Comparison of ENCODE assay signal across 8 cellular contexts in genomic region chrX:2710496-2710895, GRCh38. TPM values are rescaled to one million over a fixed set of nuclear protein-coding genes. Genes with fewer than 3 reads are reported as not detected.
DNase-seq lines count a peak whose midpoint lies in the region; ATAC-seq and TF ChIP-seq lines count a peak whose summit lies in the region.

No MANE protein-coding gene starts in this region.

- H3K4me1 Mint-ChIP-seq in activated CD4-positive, alpha-beta memory T cell treated with anti-CD3 and anti-CD28 coated beads, Interleukin-2, amount 10 ng/mL, durations not matched to agents 7 days and 5 days, result peaks cover 67% of the 10 kb centered on the region

- ATAC-seq in HG03460 (IDR thresholded peaks at IDR 0.05; ENCODE audit: unreplicated experiment) (no peak), HG02759 (IDR thresholded peaks at IDR 0.05; ENCODE audit: unreplicated experiment) (no peak)

- no peak for TF ChIP-seq POLR2A in adrenal gland (IDR thresholded peaks at IDR 0.05)

- CTCF ChIA-PET in activated CD4-positive, alpha-beta memory T cell treated with anti-CD3 and anti-CD28 coated beads, Interleukin-2, amount 10 ng/mL, durations not matched to agents 7 days and 5 days (lab: Charles Lee), result no interaction called here

- H3K4me3 ChIP-seq in HL-60 (replicated peaks; ENCODE audit: insufficient read depth, low read length) (no peak overlapping the region), left ventricle myocardium inferior (peak overlapping the region; percentile 43), adrenal gland (peak overlapping the region in 1 of 4 donors; percentile 25)

- peaks cover 68% of the 10 kb centered on the region for H3K4me1 ChIP-seq in left ventricle myocardium inferior
- peaks cover 12 to 37% of the 10 kb centered on the region in 2 donors for H3K4me1 ChIP-seq in adrenal gland (replicated peaks in 1 of 2)

- H3K36me3 ChIP-seq in left ventricle myocardium inferior (peaks cover 35% of the 10 kb centered on the region), adrenal gland (replicated peaks in 1 of 2) (peaks cover 0 to 9% of the 10 kb centered on the region in 2 donors)

- peaks cover 43% of the 10 kb centered on the region for H3K36me3 Mint-ChIP-seq in activated CD4-positive, alpha-beta memory T cell treated with anti-CD3 and anti-CD28 coated beads, Interleukin-2, amount 10 ng/mL, durations not matched to agents 7 days and 5 days (ENCODE audit: low read depth)

- H3K4me3 Mint-ChIP-seq in activated CD4-positive, alpha-beta memory T cell treated with anti-CD3 and anti-CD28 coated beads, Interleukin-2, amount 10 ng/mL, durations not matched to agents 7 days and 5 days, result peak overlapping the region; percentile 71

- H3K27me3 Mint-ChIP-seq in activated CD4-positive, alpha-beta memory T cell treated with anti-CD3 and anti-CD28 coated beads, Interleukin-2, amount 10 ng/mL, durations not matched to agents 7 days and 5 days, result no peaks in the 10 kb centered on the region

- intact Hi-C loops in left ventricle myocardium inferior (cut with micrococcal nuclease), result no loop called here
- intact Hi-C loops in adrenal gland (cut with DNase I), result no loop called here
- intact Hi-C loops in posterior vena cava (cut with DNase I), result no loop called here

- H3K9me3 ChIP-seq in left ventricle myocardium inferior (replicated peaks), result no peaks in the 10 kb centered on the region
- H3K9me3 ChIP-seq in adrenal gland (replicated peaks in 1 of 3), result no peaks in the 10 kb centered on the region

- no peaks in the 10 kb centered on the region for H3K9me3 Mint-ChIP-seq in activated CD4-positive, alpha-beta memory T cell treated with anti-CD3 and anti-CD28 coated beads, Interleukin-2, amount 10 ng/mL, durations not matched to agents 7 days and 5 days

- POLR2A ChIA-PET in activated CD4-positive, alpha-beta memory T cell treated with anti-CD3 and anti-CD28 coated beads, Interleukin-2, amount 10 ng/mL, durations not matched to agents 7 days and 5 days (lab: Charles Lee), result no interaction called here

- H3K27ac ChIP-seq in HL-60 (replicated peaks) (peak overlapping the region; percentile 69), left ventricle myocardium inferior (replicated peaks) (peak overlapping the region; percentile 74), adrenal gland (peak overlapping the region in 2 of 5 donors; percentile 47 to 73)

- TF ChIP-seq CTCF in HL-60 (IDR thresholded peaks at IDR 0.05; ENCODE audit: insufficient read depth, low read length) (no peak), left ventricle myocardium inferior (IDR thresholded peaks at IDR 0.05; ENCODE audit: borderline replicate concordance) (no peak), adrenal gland (IDR thresholded peaks at IDR 0.05) (no peak)

- peak overlapping the region; percentile 90 for H3K27ac Mint-ChIP-seq in activated CD4-positive, alpha-beta memory T cell treated with anti-CD3 and anti-CD28 coated beads, Interleukin-2, amount 10 ng/mL, durations not matched to agents 7 days and 5 days

- DNase-seq in HL-60 (ENCODE audit: low read depth in 1 of 2, low spot score in 1 of 2), result no peak
- no peak for DNase-seq in activated CD4-positive, alpha-beta memory T cell treated with anti-CD3 and anti-CD28 coated beads, Interleukin-2, amount 10 ng/mL, durations not matched to agents 7 days and 5 days
- DNase-seq in left ventricle myocardium inferior, result no peak
- peak in 2 of 3 experiments; percentile 50 to 64 for DNase-seq in stimulated activated CD4-positive, alpha-beta T cell treated with anti-CD3 and anti-CD28 coated beads, TNF-alpha, amount 100 ng/mL, for 24 hours (ENCODE audit: low read depth in 3 of 3)
- DNase-seq in adrenal gland, result no peak
- DNase-seq in posterior vena cava (ENCODE audit: low spot score), result no peak

- 28 to 54% (median 33%) methylated on average over 5 of the region's 5 CpGs for WGBS in adrenal gland, 4 donors

- H3K27me3 ChIP-seq in HL-60 (ENCODE audit: insufficient read depth, poor library complexity, severe bottlenecking) (no peaks in the 10 kb centered on the region), left ventricle myocardium inferior (ENCODE audit: low read depth) (no peaks in the 10 kb centered on the region), adrenal gland (no peaks in the 10 kb centered on the region)

RNA-seq across cellular contexts. Expression of gene CD99, which starts 19.4 kb away (rescaled TPM):
- total RNA-seq in activated CD4-positive, alpha-beta memory T cell treated with anti-CD3 and anti-CD28 coated beads, Interleukin-2, amount 10 ng/mL, durations not matched to agents 7 days and 5 days, result 100 to 1,000 TPM; 389 to 410 TPM
- total RNA-seq in left ventricle myocardium inferior (306 TPM), adrenal gland (100 to 1,000 TPM in 7 of 8 donors, 10 to 100 TPM in 1; 89.4 to 266 (median 185) TPM), posterior vena cava (100 to 1,000 TPM; 298 to 369 TPM)
- polyA plus RNA-seq in adrenal gland, result 100 to 1,000 TPM; 166 to 202 (median 166) TPM

RNA-seq across cellular contexts. Expression of gene XG, which starts 41.3 kb away (rescaled TPM):
- total RNA-seq in activated CD4-positive, alpha-beta memory T cell treated with anti-CD3 and anti-CD28 coated beads, Interleukin-2, amount 10 ng/mL, durations not matched to agents 7 days and 5 days, result not detected
- 0.63 TPM for total RNA-seq in left ventricle myocardium inferior
- not detected for total RNA-seq in adrenal gland
- polyA plus RNA-seq in adrenal gland, result under 1 TPM in 1 of 3 donors, not detected in 2; 0.07 TPM
- total RNA-seq in posterior vena cava, result 1 to 10 TPM; 5.4 to 7.9 TPM

Comparison
In these comparisons a context has a peak if more than half of its experiments do, and no peak if none do; other contexts are left out.
1. DNase-seq: peak in stimulated activated CD4-positive, alpha-beta T cell treated with anti-CD3 and anti-CD28 coated beads, TNF-alpha, amount 100 ng/mL, for 24 hours (2 of 3); none in HL-60 (0 of 2), activated CD4-positive, alpha-beta memory T cell treated with anti-CD3 and anti-CD28 coated beads, Interleukin-2, amount 10 ng/mL, durations not matched to agents 7 days and 5 days (single experiment), left ventricle myocardium inferior (single experiment), adrenal gland (0 of 7) and posterior vena cava (single experiment).